Comparison of ENCODE assay signal across 8 cellular contexts in genomic region chr9:37036237-37037136, GRCh38. TPM values are rescaled to one million over a fixed set of nuclear protein-coding genes. Genes with fewer than 3 reads are reported as not detected.
DNase-seq lines count a peak whose midpoint lies in the region; TF ChIP-seq lines count a peak whose summit lies in the region.

No MANE protein-coding gene starts in this region.

- H3K36me3 ChIP-seq in Loucy (ENCODE audit: insufficient read depth, low read length) (no peaks in the 10 kb centered on the region), esophagus muscularis mucosa (no peaks in the 10 kb centered on the region)

- H3K4me3 ChIP-seq in Loucy (ENCODE audit: low read length, poor library complexity, severe bottlenecking) (peak overlapping the region; percentile 86), esophagus muscularis mucosa (peak overlapping the region; percentile 53 to 64 (median 56))

- peaks cover 17% of the 10 kb centered on the region for H3K4me1 Mint-ChIP-seq in nephron

- DNase-seq in activated T-cell treated with anti-CD3 and anti-CD28 coated beads, Interleukin-2, amount 50 U/mL, for 1 hour: peak; percentile 63
- DNase-seq in activated T-cell treated with anti-CD3 and anti-CD28 coated beads for 4 hours (no peak), esophagus muscularis mucosa (ENCODE audit: extremely low spot score) (no peak), C1 segment of cervical spinal cord (lab: John Stamatoyannopoulos, UW) (no peak), SKM-1 treated with dmso at 0.1 percent for 144 hours (lab: John Stamatoyannopoulos, UW; ENCODE audit: unreplicated experiment) (no peak)
- peak; percentile 54 for DNase-seq in activated CD4-positive, alpha-beta T cell treated with anti-CD3 and anti-CD28 coated beads for 48 hours

- H3K27ac ChIP-seq in esophagus muscularis mucosa (replicated peaks in 1 of 4): no peak overlapping the region

- H3K9me2 ChIP-seq in Loucy (replicated peaks; ENCODE audit: low read depth, low read length): no peaks in the 10 kb centered on the region

- intact Hi-C loops in esophagus muscularis mucosa (cut with DNase I): no loop called here

- H3K9me3 ChIP-seq in Loucy (ENCODE audit: insufficient read depth, low read depth, low read length) (no peaks in the 10 kb centered on the region), esophagus muscularis mucosa (no peaks in the 10 kb centered on the region)

- H3F3A ChIP-seq in Loucy (ENCODE audit: low read depth): no peaks in the 10 kb centered on the region

- no peak overlapping the region for H3K27ac Mint-ChIP-seq in nephron

- TF ChIP-seq POLR2A in esophagus muscularis mucosa (IDR thresholded peaks at IDR 0.05; ENCODE audit: low read depth): no peak

- H3K4me3 Mint-ChIP-seq in nephron: peak overlapping the region; percentile 76 to 89 (median 79)

- H4K20me1 ChIP-seq in Loucy (ENCODE audit: insufficient read depth, low read length, poor library complexity, severe bottlenecking): no peaks in the 10 kb centered on the region

- H3K4me2 ChIP-seq in Loucy (ENCODE audit: low read depth, low read length, poor library complexity, severe bottlenecking): peak overlapping the region; percentile 75

- H3K27me3 Mint-ChIP-seq in nephron (ENCODE audit: low read depth): peaks cover 100% of the 10 kb centered on the region

- TF ChIP-seq CTCF in Loucy (conservative IDR thresholded peaks at IDR 0.05; ENCODE audit: low read length): peak; percentile 26
- no peak for TF ChIP-seq CTCF in esophagus muscularis mucosa (IDR thresholded peaks at IDR 0.05)
- no peak for TF ChIP-seq CTCF in nephron (IDR thresholded peaks at IDR 0.05; ENCODE audit: unreplicated experiment in 3 of 3)

- TF ChIP-seq EP300 in esophagus muscularis mucosa (IDR thresholded peaks at IDR 0.05): no peak

- H3K79me2 ChIP-seq in Loucy (ENCODE audit: insufficient read depth, low read length): no peaks in the 10 kb centered on the region

- 6% methylated on average over 33 of the region's 76 CpGs for WGBS in esophagus muscularis mucosa

- peak overlapping the region; percentile 79 for H3K9ac ChIP-seq in Loucy (ENCODE audit: low read depth, low read length, poor library complexity, severe bottlenecking)

- H3K27me3 ChIP-seq in Loucy (ENCODE audit: insufficient read depth, low read length, poor library complexity, severe bottlenecking) (no peaks in the 10 kb centered on the region), esophagus muscularis mucosa (peaks cover 7 to 100% (median 80%) of the 10 kb centered on the region in 4 donors)

- no peaks in the 10 kb centered on the region for H3K36me3 Mint-ChIP-seq in nephron (ENCODE audit: low read depth)

- H2AFZ ChIP-seq in Loucy (ENCODE audit: low read length): peak overlapping the region; percentile 99

- H3K9me3 Mint-ChIP-seq in nephron: peaks cover 2% of the 10 kb centered on the region

- H3K4me1 ChIP-seq in Loucy (ENCODE audit: insufficient read depth, low read length, poor library complexity, severe bottlenecking): peaks cover 29% of the 10 kb centered on the region
- H3K4me1 ChIP-seq in esophagus muscularis mucosa: peaks cover 39 to 48% (median 45%) of the 10 kb centered on the region in 4 donors

RNA-seq across cellular contexts. Expression of gene PAX5, which starts 2.4 kb away (rescaled TPM):
- under 1 TPM in 1 of 4 donors, not detected in 3; 0.17 TPM for total RNA-seq in esophagus muscularis mucosa

Comparison
In these comparisons a context has a peak if more than half of its experiments do, and no peak if none do; other contexts are left out.
1. DNase-seq: peak in activated T-cell treated with anti-CD3 and anti-CD28 coated beads, Interleukin-2, amount 50 U/mL, for 1 hour (single experiment) and activated CD4-positive, alpha-beta T cell treated with anti-CD3 and anti-CD28 coated beads for 48 hours (single experiment); none in activated T-cell treated with anti-CD3 and anti-CD28 coated beads for 4 hours (single experiment), esophagus muscularis mucosa (single experiment), C1 segment of cervical spinal cord (0 of 14) and SKM-1 treated with dmso at 0.1 percent for 144 hours (single experiment).